22 cellular contexts compared by ENCODE assay signal in the genomic region with DNA sequence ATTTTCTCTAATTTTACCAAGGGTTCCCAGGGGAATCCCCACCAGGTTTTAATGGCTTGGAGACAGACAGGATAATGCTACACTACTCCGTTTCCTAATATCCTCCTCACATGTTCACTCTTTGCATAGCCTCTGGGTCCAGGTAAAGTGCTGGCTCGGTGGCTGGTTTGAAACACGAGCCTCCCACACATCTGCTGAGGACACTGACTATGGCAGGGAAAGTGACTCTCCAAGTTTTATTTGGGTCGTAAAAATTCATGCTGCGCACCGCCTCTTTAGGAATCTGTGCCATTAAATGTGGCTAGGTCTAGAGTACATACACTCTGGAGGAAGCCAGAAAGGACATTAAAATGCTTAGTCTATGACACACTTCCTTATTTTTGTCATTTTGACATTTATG.
DNase-seq lines count a peak whose midpoint lies in the region; ATAC-seq and TF ChIP-seq lines count a peak whose summit lies in the region.
"Had no signal": no experiment of that assay in that cellular context is flagged by ENCODE, and none has a peak within 500 bp of the region (broad histone marks: within the 10 kb centered on the region; RNA-seq: fewer than 3 reads in every experiment).

No MANE protein-coding gene starts in this region.

- H3K4me3 Mint-ChIP-seq in nephron = no peak overlapping the region
- H3K4me3 Mint-ChIP-seq: CD4-positive, CD25-positive, alpha-beta regulatory T cell; stimulated activated memory B cell treated with anti-CD40 and anti-IgM and Interleukin-4, amounts not matched to agents 10 μg/mL and 1 μg/mL and 100 μg/mL, for 72 hours; type B pancreatic cell had no signal

- no peak for TF ChIP-seq EP300 in suprapubic skin (IDR thresholded peaks at IDR 0.05)

- no peak for TF ChIP-seq POLR2A in suprapubic skin (IDR thresholded peaks at IDR 0.05)

- H3K4me1 Mint-ChIP-seq in nephron = peaks cover 17% of the 10 kb centered on the region
- H3K4me1 Mint-ChIP-seq: CD4-positive, CD25-positive, alpha-beta regulatory T cell; stimulated activated memory B cell treated with anti-CD40 and anti-IgM and Interleukin-4, amounts not matched to agents 10 μg/mL and 1 μg/mL and 100 μg/mL, for 72 hours had no signal

- intact Hi-C loops in Right ventricle myocardium inferior (cut with DNase I) = no loop called here

- H3K4me1 ChIP-seq in suprapubic skin = no peaks in the 10 kb centered on the region
- H3K4me1 ChIP-seq: HAP-1 had no signal

- CTCF ChIA-PET in GM10248 (lab: Yijun Ruan, JAX) = interaction anchor here (1.2 kb wide), 1 partner anchor 8 kb away, joined by 3 read pairs; no protein-coding TSS in a partner anchor

- H3K36me3 ChIP-seq in suprapubic skin = no peaks in the 10 kb centered on the region
- H3K36me3 ChIP-seq: HAP-1, MG63, ovary had no signal

- peak overlapping the region in 2 of 3 experiments; percentile 60 to 74 for H3K27ac Mint-ChIP-seq in nephron
- H3K27ac Mint-ChIP-seq: CD4-positive, CD25-positive, alpha-beta regulatory T cell; stimulated activated memory B cell treated with anti-CD40 and anti-IgM and Interleukin-4, amounts not matched to agents 10 μg/mL and 1 μg/mL and 100 μg/mL, for 72 hours; type B pancreatic cell had no signal

- no peak for ATAC-seq in Right ventricle myocardium inferior
- no peak for ATAC-seq in HG02642 (IDR thresholded peaks at IDR 0.05; ENCODE audit: poor library complexity, unreplicated experiment)
- ATAC-seq: left ventricle myocardium superior; stimulated activated memory B cell treated with anti-CD40 and anti-IgM and Interleukin-4, amounts not matched to agents 10 μg/mL and 1 μg/mL and 100 μg/mL, for 72 hours had no signal

- peaks cover 11% of the 10 kb centered on the region for H3K9me3 Mint-ChIP-seq in nephron

- H3K27me3 ChIP-seq in suprapubic skin = peaks cover 8% of the 10 kb centered on the region
- H3K27me3 ChIP-seq: MG63, ovary had no signal

- no peaks in the 10 kb centered on the region for H3K9me3 ChIP-seq in suprapubic skin
- H3K9me3 ChIP-seq: HAP-1, MG63, ovary had no signal

- peaks cover 7% of the 10 kb centered on the region for H3K36me3 Mint-ChIP-seq in nephron (ENCODE audit: low read depth)
- H3K36me3 Mint-ChIP-seq: CD4-positive, CD25-positive, alpha-beta regulatory T cell; stimulated activated memory B cell treated with anti-CD40 and anti-IgM and Interleukin-4, amounts not matched to agents 10 μg/mL and 1 μg/mL and 100 μg/mL, for 72 hours had no signal

- no peak overlapping the region for H3K27ac ChIP-seq in suprapubic skin
- H3K27ac ChIP-seq: ovary had no signal

- no peak overlapping the region for H3K4me3 ChIP-seq in LNCaP clone FGC (ENCODE audit: low read depth, low read length)
- H3K4me3 ChIP-seq in suprapubic skin = no peak overlapping the region
- H3K4me3 ChIP-seq: HAP-1, MG63, ovary had no signal

- no peak for TF ChIP-seq CTCF in LNCaP clone FGC (IDR thresholded peaks at IDR 0.05; ENCODE audit: control insufficient read depth, extremely low read depth, insufficient read depth)
- TF ChIP-seq CTCF in nephron (IDR thresholded peaks at IDR 0.05; ENCODE audit: unreplicated experiment in 3 of 3) = no peak
- TF ChIP-seq CTCF in GM10248 (IDR thresholded peaks at IDR 0.05; ENCODE audit: control extremely low read depth, extremely low read depth, low read depth, missing control alignments) = no peak
- no peak for TF ChIP-seq CTCF in suprapubic skin (IDR thresholded peaks at IDR 0.05)

- DNase-seq in COLO668 (lab: John Stamatoyannopoulos, UW; ENCODE audit: unreplicated experiment) (peak; percentile 77), LNCaP clone FGC (ENCODE audit: low read depth) (peak; percentile 59), NCI-H526 treated with DMSO at 0.1 percent for 48 hours (lab: John Stamatoyannopoulos, UW) (peak; percentile 44), Right ventricle myocardium inferior (ENCODE audit: missing footprints) (no peak), GM10248 (ENCODE audit: extremely low spot score) (no peak), suprapubic skin (ENCODE audit: low spot score in 2 of 2) (no peak)
- DNase-seq: activated CD4-positive, alpha-beta T cell treated with anti-CD3 and anti-CD28 coated beads for 4 hours; activated CD8-positive, alpha-beta memory T cell treated with anti-CD3 and anti-CD28 coated beads, Interleukin-2, amount 50 U/mL, for 4 hours; activated naive CD4-positive, alpha-beta T cell; CD4-positive, CD25-positive, alpha-beta regulatory T cell; foreskin melanocyte; left ventricle myocardium superior; MG63; NCI-H2227 treated with DMSO at 0.1 percent for 48 hours; OCI-M1; ovary; small intestine had no signal

- POLR2A ChIA-PET in GM10248 (lab: Yijun Ruan, JAX) = no interaction called here

- 33% methylated on average over 6 of the region's 6 CpGs for WGBS in suprapubic skin

- no peaks in the 10 kb centered on the region for H3K27me3 Mint-ChIP-seq in nephron (ENCODE audit: low read depth)
- H3K27me3 Mint-ChIP-seq: CD4-positive, CD25-positive, alpha-beta regulatory T cell; stimulated activated memory B cell treated with anti-CD40 and anti-IgM and Interleukin-4, amounts not matched to agents 10 μg/mL and 1 μg/mL and 100 μg/mL, for 72 hours; type B pancreatic cell had no signal

Comparison
In these comparisons a context has a peak if more than half of its experiments do, and no peak if none do; other contexts are left out.
1. DNase-seq: peak in COLO668 (single experiment), LNCaP clone FGC (single experiment) and NCI-H526 treated with DMSO at 0.1 percent for 48 hours (single experiment); none in Right ventricle myocardium inferior (single experiment), GM10248 (single experiment) and suprapubic skin (0 of 2).